ENCODE assay signal across 23 cellular contexts in genomic region chr15:74197176-74197965, GRCh38. TPM values are rescaled to one million over a fixed set of nuclear protein-coding genes. Genes with fewer than 3 reads are reported as not detected.
"Had no signal": no experiment of that assay in that cellular context is flagged by ENCODE, and none has a peak within 500 bp of the region (broad histone marks: within the 10 kb centered on the region; RNA-seq: fewer than 3 reads in every experiment).

No MANE protein-coding gene starts in this region.

- H3K4me3 ChIP-seq: body of pancreas, MG63 had no signal

- H3K9me3 ChIP-seq: body of pancreas, MG63 had no signal

- H3K27me3 Mint-ChIP-seq: activated CD8-positive, alpha-beta T cell treated with anti-CD3 and anti-CD28 coated beads for 36 hours had no signal

- H3K27ac Mint-ChIP-seq: activated B cell treated with CpG ODN at 0.5 μM for 24 hours; activated CD8-positive, alpha-beta T cell treated with anti-CD3 and anti-CD28 coated beads for 36 hours; activated naive CD4-positive, alpha-beta T cell treated with anti-CD3 and anti-CD28 coated beads, Interleukin-2, amount 50 U/mL, for 24 hours; T-cell had no signal

- H3K27me3 ChIP-seq: MG63 had no signal

- H3K36me3 Mint-ChIP-seq: activated naive CD4-positive, alpha-beta T cell treated with anti-CD3 and anti-CD28 coated beads, Interleukin-2, amount 50 U/mL, for 24 hours; T-cell had no signal

- H3K4me1 Mint-ChIP-seq: activated B cell treated with CpG ODN at 0.5 μM for 24 hours; activated naive CD4-positive, alpha-beta T cell treated with anti-CD3 and anti-CD28 coated beads, Interleukin-2, amount 50 U/mL, for 24 hours; central memory CD8-positive, alpha-beta T cell; T-cell had no signal

- H3K4me3 Mint-ChIP-seq: activated B cell treated with CpG ODN at 0.5 μM for 24 hours; activated CD8-positive, alpha-beta T cell treated with anti-CD3 and anti-CD28 coated beads for 36 hours; activated naive CD4-positive, alpha-beta T cell treated with anti-CD3 and anti-CD28 coated beads, Interleukin-2, amount 50 U/mL, for 24 hours; central memory CD8-positive, alpha-beta T cell; T-cell had no signal

- DNase-seq: activated B cell treated with CpG ODN at 0.5 μM for 24 hours; activated CD4-positive, alpha-beta T cell treated with anti-CD3 and anti-CD28 coated beads, Interleukin-2, amount 50 U/mL, for 1 hour; activated CD8-positive, alpha-beta memory T cell treated with anti-CD3 and anti-CD28 coated beads, Interleukin-2, amount 50 U/mL, for 48 hours; activated CD8-positive, alpha-beta T cell treated with anti-CD3 and anti-CD28 coated beads for 36 hours; activated naive CD4-positive, alpha-beta T cell; activated T-cell treated with anti-CD3 and anti-CD28 coated beads, Interleukin-2, amount 50 U/mL, for 1 hour; aorta; body of pancreas; MG63; MV-4-11; NCI-H1092 treated with DMSO at 0.1 percent for 48 hours; NCI-H1417 treated with DMSO at 0.1 percent for 48 hours; NCI-H1694 treated with DMSO at 0.1 percent for 48 hours; NCI-H2081; NCI-H510A treated with DMSO at 0.1 percent for 48 hours; NCI-H69; SHP77 treated with DMSO at 0.1 percent for 48 hours; T-cell; T-helper 2 cell; T1000 had no signal

- H3K27ac ChIP-seq: body of pancreas had no signal

- H3K36me3 ChIP-seq: MG63 had no signal

- H3K9me3 Mint-ChIP-seq: activated B cell treated with CpG ODN at 0.5 μM for 24 hours; activated CD8-positive, alpha-beta T cell treated with anti-CD3 and anti-CD28 coated beads for 36 hours; activated naive CD4-positive, alpha-beta T cell treated with anti-CD3 and anti-CD28 coated beads, Interleukin-2, amount 50 U/mL, for 24 hours; central memory CD8-positive, alpha-beta T cell; T-cell had no signal

- ATAC-seq: activated CD8-positive, alpha-beta T cell treated with anti-CD3 and anti-CD28 coated beads for 36 hours; T-cell had no signal

RNA-seq across cellular contexts. Expression of gene STRA6, which starts 5.2 kb away (rescaled TPM):
- total RNA-seq: activated B cell treated with CpG ODN at 0.5 μM for 24 hours, body of pancreas, SK-MEL-5, T-cell had no signal

RNA-seq across cellular contexts. Expression of gene ISLR, which starts 23.9 kb away (rescaled TPM):
- total RNA-seq: activated B cell treated with CpG ODN at 0.5 μM for 24 hours; activated CD8-positive, alpha-beta T cell treated with anti-CD3 and anti-CD28 coated beads for 36 hours; SK-MEL-5 had no signal

RNA-seq across cellular contexts. Expression of gene CCDC33, which starts 38.8 kb away (rescaled TPM):
- total RNA-seq: activated B cell treated with CpG ODN at 0.5 μM for 24 hours, aorta, body of pancreas, SK-MEL-5, T-cell had no signal
- polyA plus RNA-seq: aorta had no signal
